ENCODE assay signal across 8 cellular contexts in the genomic region with DNA sequence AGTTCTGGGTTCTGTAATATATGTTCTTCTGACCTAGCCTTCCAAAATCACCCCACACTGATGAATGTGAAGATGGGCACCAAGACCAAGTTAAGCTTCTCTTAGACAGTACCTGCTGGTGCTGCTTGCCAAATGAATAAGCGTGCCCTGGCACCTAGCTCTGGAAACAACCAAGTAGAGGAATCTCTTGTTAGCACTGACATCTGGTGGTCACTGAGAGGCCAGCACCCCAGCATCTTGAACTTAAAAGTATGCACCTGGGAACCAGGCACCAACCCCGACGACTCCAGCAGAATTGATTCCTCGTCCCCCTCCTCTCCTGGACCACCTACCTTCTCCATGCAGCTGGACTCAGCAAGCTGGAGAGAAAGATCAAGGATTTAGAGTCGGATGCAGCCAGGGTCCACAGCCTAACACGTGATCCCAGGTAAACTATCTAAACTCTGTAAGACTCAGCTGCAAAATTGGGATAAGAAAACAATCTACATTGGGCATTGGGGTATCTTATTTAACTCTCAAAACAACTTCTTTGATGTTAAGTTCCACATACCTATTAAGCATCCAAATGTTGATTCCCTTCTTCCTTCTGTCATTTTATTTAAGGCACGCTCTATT.
DNase-seq lines count a peak whose midpoint lies in the region; ATAC-seq and TF ChIP-seq lines count a peak whose summit lies in the region.

No MANE protein-coding gene starts in this region.

- DNase-seq in A172 (ENCODE audit: low spot score): peak; percentile 70
- peak; percentile 57 for DNase-seq in GM10248 (ENCODE audit: extremely low spot score)
- peak; percentile 40 for DNase-seq in NCI-H2227 treated with DMSO at 0.1 percent for 48 hours (lab: John Stamatoyannopoulos, UW)
- peak; percentile 25 for DNase-seq in activated CD8-positive, alpha-beta memory T cell treated with anti-CD3 and anti-CD28 coated beads, Interleukin-2, amount 50 U/mL, for 4 hours
- peak; percentile 76 for DNase-seq in fibroblast of pulmonary artery (ENCODE audit: low read depth)
- no peak for DNase-seq in osteocyte (ENCODE audit: extremely low spot score, unreplicated experiment)
- DNase-seq in NCI-H128 (lab: John Stamatoyannopoulos, UW; ENCODE audit: unreplicated experiment): no peak

- peak; percentile 54 for ATAC-seq in HG02885 (IDR thresholded peaks at IDR 0.05; ENCODE audit: poor library complexity, unreplicated experiment)

- no peaks in the 10 kb centered on the region for H3K9me3 Mint-ChIP-seq in osteocyte (ENCODE audit: unreplicated experiment)

- no peaks in the 10 kb centered on the region for H3K36me3 Mint-ChIP-seq in osteocyte (ENCODE audit: unreplicated experiment)

- H3K27me3 Mint-ChIP-seq in osteocyte (ENCODE audit: unreplicated experiment): peaks cover 48% of the 10 kb centered on the region

- POLR2A ChIA-PET in GM10248 (lab: Yijun Ruan, JAX): no interaction called here

- no peak overlapping the region for H3K27ac Mint-ChIP-seq in osteocyte (ENCODE audit: unreplicated experiment)

- peak; percentile 50 for TF ChIP-seq CTCF in GM10248 (IDR thresholded peaks at IDR 0.05; ENCODE audit: control extremely low read depth, extremely low read depth, low read depth, missing control alignments)
- peak; percentile 87 for TF ChIP-seq CTCF in fibroblast of pulmonary artery (IDR thresholded peaks at IDR 0.05; ENCODE audit: low read length, missing control alignments)
- peak; percentile 88 for TF ChIP-seq CTCF in osteocyte (IDR thresholded peaks at IDR 0.05)

- H3K4me1 Mint-ChIP-seq in osteocyte (ENCODE audit: unreplicated experiment): peaks cover 26% of the 10 kb centered on the region

- no peak overlapping the region for H3K4me3 Mint-ChIP-seq in osteocyte (ENCODE audit: unreplicated experiment)

- CTCF ChIA-PET in GM10248 (lab: Yijun Ruan, JAX): interaction anchor here (0.7 to 10.9 kb wide), 33 partner anchors 6 to 616 kb away, joined by 3 to 189 read pairs (median 4); a partner anchor contains a TSS

- H3K4me3 ChIP-seq in fibroblast of pulmonary artery (replicated peaks; ENCODE audit: low read depth, low read length): no peak overlapping the region

Comparison
In these comparisons a context has a peak if more than half of its experiments do, and no peak if none do; other contexts are left out.
1. DNase-seq: peak in A172 (single experiment), GM10248 (single experiment), NCI-H2227 treated with DMSO at 0.1 percent for 48 hours (single experiment), activated CD8-positive, alpha-beta memory T cell treated with anti-CD3 and anti-CD28 coated beads, Interleukin-2, amount 50 U/mL, for 4 hours (single experiment) and fibroblast of pulmonary artery (single experiment); none in osteocyte (single experiment) and NCI-H128 (single experiment).
2. Peak in every context shown above with its lines, with median percentiles within 50 percentile points of each other: CTCF ChIP-seq.